In the genomic region with DNA sequence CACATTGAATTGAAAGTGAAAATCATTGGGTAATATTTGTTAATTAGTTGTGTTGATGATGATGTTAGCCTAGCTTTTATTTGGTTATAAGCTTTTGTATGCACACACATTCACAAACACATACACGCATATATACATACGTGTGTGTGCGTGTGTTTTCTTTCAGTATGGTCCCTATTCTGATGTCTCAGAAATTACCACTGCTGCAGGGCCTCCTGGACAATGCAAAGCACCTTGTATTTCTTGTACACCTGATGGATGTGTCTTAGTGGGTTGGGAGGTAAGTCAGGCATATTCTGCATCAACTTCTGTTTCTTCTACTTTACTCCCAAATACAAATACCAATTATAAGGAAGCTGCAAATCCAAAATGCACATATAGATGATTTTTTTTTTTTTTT, we compare ENCODE assay signal across 28 cellular contexts.
"Had no signal": no experiment of that assay in that cellular context is flagged by ENCODE, and none has a peak within 500 bp of the region (broad histone marks: within the 10 kb centered on the region; RNA-seq: fewer than 3 reads in every experiment).

No MANE protein-coding gene starts in this region.

- DNase-seq: colonic mucosa; cortex of kidney; dermis blood vessel endothelial cell; dorsolateral prefrontal cortex; effector CD4-positive, alpha-beta T cell; effector CD8-positive, alpha-beta T cell; effector memory CD4-positive, alpha-beta T cell; effector memory CD8-positive, alpha-beta T cell; endodermal cell; erythroblast; esophagus squamous epithelium; foreskin fibroblast; foreskin keratinocyte; foreskin melanocyte; gastrocnemius medialis; glutamatergic neuron; head of caudate nucleus; heart left ventricle; heart right ventricle had no signal

- H3K4me1 ChIP-seq: colonic mucosa, esophagus squamous epithelium, foreskin keratinocyte, gastrocnemius medialis, gastroesophageal sphincter had no signal

- H3K4me3 ChIP-seq: colonic mucosa, coronary artery, dorsolateral prefrontal cortex, esophagus muscularis mucosa, esophagus squamous epithelium, gastrocnemius medialis, gastroesophageal sphincter, heart left ventricle, heart right ventricle had no signal

- FAIRE-seq: colon, endometrium, endothelial cell of umbilical vein, frontal cortex had no signal

- ATAC-seq: effector memory CD8-positive, alpha-beta T cell; esophagus mucosa; foreskin keratinocyte; gastrocnemius medialis; gastroesophageal sphincter; heart left ventricle; heart right ventricle had no signal

- H3K27me3 ChIP-seq: colonic mucosa, dorsolateral prefrontal cortex, esophagus muscularis mucosa, esophagus squamous epithelium, foreskin keratinocyte, gastrocnemius medialis, gastroesophageal sphincter, heart left ventricle, heart right ventricle had no signal

- H3K9me3 ChIP-seq: colonic mucosa, esophagus muscularis mucosa, esophagus squamous epithelium, gastrocnemius medialis, gastroesophageal sphincter, heart left ventricle, heart right ventricle had no signal

- H3K27ac ChIP-seq: colonic mucosa, coronary artery, dorsolateral prefrontal cortex, epithelial cell of prostate, esophagus muscularis mucosa, esophagus squamous epithelium, foreskin keratinocyte, gastrocnemius medialis, gastroesophageal sphincter, heart left ventricle, heart right ventricle had no signal
